In genomic region chr13:27353166-27353583, GRCh38 we compare ENCODE assay signal across 8 cellular contexts.
DNase-seq lines count a peak whose midpoint lies in the region; ATAC-seq and TF ChIP-seq lines count a peak whose summit lies in the region.

No MANE protein-coding gene starts in this region.

- WGBS in ovary, 3 donors: 59 to 68% (median 60%) methylated on average over 9 of the region's 9 CpGs

- H3K27me3 ChIP-seq in Peyer's patch: no peaks in the 10 kb centered on the region
- no peaks in the 10 kb centered on the region for H3K27me3 ChIP-seq in ovary

- TF ChIP-seq POLR2A in Peyer's patch (IDR thresholded peaks at IDR 0.05) (no peak), ovary (IDR thresholded peaks at IDR 0.05) (no peak)

- intact Hi-C loops in ovary (cut with DNase I): no loop called here

- DNase-seq in activated naive CD4-positive, alpha-beta T cell treated with Interleukin-2 at 50 U/mL for 16 hours: peak; percentile 52
- no peak for DNase-seq in activated naive CD4-positive, alpha-beta T cell (lab: John Stamatoyannopoulos, UW)
- DNase-seq in Peyer's patch: no peak
- peak; percentile 78 for DNase-seq in germinal center (ENCODE audit: low spot score)
- no peak for DNase-seq in ovary
- DNase-seq in mesenteric fat pad (ENCODE audit: low spot score): no peak
- no peak for DNase-seq in NCI-H1436 treated with DMSO at 0.1 percent for 48 hours (lab: John Stamatoyannopoulos, UW)

- no peak for TF ChIP-seq CTCF in Peyer's patch (IDR thresholded peaks at IDR 0.05)
- no peak for TF ChIP-seq CTCF in ovary (IDR thresholded peaks at IDR 0.05)

- TF ChIP-seq EP300 in ovary (IDR thresholded peaks at IDR 0.05): no peak

- H3K4me3 ChIP-seq in Peyer's patch (peak overlapping the region in 2 of 4 donors; percentile 30 to 43), ovary (no peak overlapping the region)

- H3K4me1 ChIP-seq in Peyer's patch (peaks cover 0 to 4% (median 0%) of the 10 kb centered on the region in 4 donors), ovary (ENCODE audit: insufficient read depth) (no peaks in the 10 kb centered on the region)

- H3K9me3 ChIP-seq in Peyer's patch: no peaks in the 10 kb centered on the region
- H3K9me3 ChIP-seq in ovary: no peaks in the 10 kb centered on the region

- H3K27ac ChIP-seq in Peyer's patch (peak overlapping the region; percentile 24 to 72 (median 62)), ovary (no peak overlapping the region)

- peak; percentile 93 for ATAC-seq in HG02840 (IDR thresholded peaks at IDR 0.05; ENCODE audit: low FRiP score, unreplicated experiment)

- no peaks in the 10 kb centered on the region for H3K36me3 ChIP-seq in Peyer's patch
- no peaks in the 10 kb centered on the region for H3K36me3 ChIP-seq in ovary

Comparison
In these comparisons a context has a peak if more than half of its experiments do, and no peak if none do; other contexts are left out.
1. DNase-seq: peak in activated naive CD4-positive, alpha-beta T cell treated with Interleukin-2 at 50 U/mL for 16 hours (single experiment) and germinal center (single experiment); none in activated naive CD4-positive, alpha-beta T cell (0 of 4), Peyer's patch (0 of 3), ovary (0 of 5), mesenteric fat pad (single experiment) and NCI-H1436 treated with DMSO at 0.1 percent for 48 hours (single experiment).
2. H3K27ac ChIP-seq: peak in Peyer's patch (4 of 4); none in ovary (0 of 2).